Comparison of ENCODE assay signal across 8 cellular contexts in genomic region chr12:47207829-47208248, GRCh38.
A peak's percentile ranks its signal among the peaks of the same experiment; 100 is the strongest.
DNase-seq lines count a peak whose midpoint lies in the region; ATAC-seq and TF ChIP-seq lines count a peak whose summit lies in the region.

No MANE protein-coding gene starts in this region.

- no peaks in the 10 kb centered on the region for H3K9me3 ChIP-seq in T-helper 17 cell (ENCODE audit: control insufficient read depth, low read length, poor library complexity, severe bottlenecking)
- no peaks in the 10 kb centered on the region for H3K9me3 ChIP-seq in neural progenitor cell (ENCODE audit: low read depth)

- H3F3A ChIP-seq in neural progenitor cell (ENCODE audit: low read depth), result no peaks in the 10 kb centered on the region

- H3K27ac ChIP-seq in neural progenitor cell, result no peak overlapping the region

- H3K4me1 Mint-ChIP-seq in activated T-cell treated with anti-CD3 and anti-CD28 coated beads, Interleukin-2, amount 50 U/mL, for 24 hours (ENCODE audit: low read depth), result peaks cover 84% of the 10 kb centered on the region
- H3K4me1 Mint-ChIP-seq in T-helper 17 cell (peaks cover 61% of the 10 kb centered on the region), neural progenitor cell (peaks cover 3% of the 10 kb centered on the region)
- H3K4me1 Mint-ChIP-seq in stimulated activated naive CD8-positive, alpha-beta T cell treated with anti-CD3 and anti-CD28 coated beads, Interleukin-15, amount 100 ng/mL, for 72 hours, result peaks cover 90% of the 10 kb centered on the region

- ATAC-seq in HG03064 (IDR thresholded peaks at IDR 0.05; ENCODE audit: low read depth, unreplicated experiment), result peak; percentile 77
- ATAC-seq in T-helper 17 cell, result peak; percentile 63
- peak; percentile 31 for ATAC-seq in stimulated activated naive CD8-positive, alpha-beta T cell treated with anti-CD3 and anti-CD28 coated beads, Interleukin-15, amount 100 ng/mL, for 72 hours

- no peak for DNase-seq in activated T-cell treated with anti-CD3 and anti-CD28 coated beads, Interleukin-2, amount 50 U/mL, for 24 hours
- no peak for DNase-seq in activated T-cell treated with anti-CD3 and anti-CD28 coated beads, Interleukin-2, amount 50 U/mL, for 48 hours
- DNase-seq in T-helper 17 cell (no peak), NCI-H1048 (lab: John Stamatoyannopoulos, UW) (no peak), iPS-NIHi11 (ENCODE audit: low spot score) (no peak), neural progenitor cell (ENCODE audit: low spot score) (no peak)
- no peak for DNase-seq in stimulated activated naive CD8-positive, alpha-beta T cell treated with anti-CD3 and anti-CD28 coated beads, Interleukin-15, amount 100 ng/mL, for 72 hours

- no peak overlapping the region for H3K9ac ChIP-seq in neural progenitor cell

- H3K4me1 ChIP-seq in neural progenitor cell, result no peaks in the 10 kb centered on the region

- no peak for TF ChIP-seq CTCF in neural progenitor cell (IDR thresholded peaks at IDR 0.05)

- H3K9me3 Mint-ChIP-seq in activated T-cell treated with anti-CD3 and anti-CD28 coated beads, Interleukin-2, amount 50 U/mL, for 24 hours, result no peaks in the 10 kb centered on the region
- no peaks in the 10 kb centered on the region for H3K9me3 Mint-ChIP-seq in stimulated activated naive CD8-positive, alpha-beta T cell treated with anti-CD3 and anti-CD28 coated beads, Interleukin-15, amount 100 ng/mL, for 72 hours
- peaks cover 2% of the 10 kb centered on the region for H3K9me3 Mint-ChIP-seq in neural progenitor cell

- peak overlapping the region; percentile 91 for H3K4me3 Mint-ChIP-seq in activated T-cell treated with anti-CD3 and anti-CD28 coated beads, Interleukin-2, amount 50 U/mL, for 24 hours
- H3K4me3 Mint-ChIP-seq in T-helper 17 cell (peak overlapping the region; percentile 79), neural progenitor cell (no peak overlapping the region)
- peak overlapping the region; percentile 66 to 87 for H3K4me3 Mint-ChIP-seq in stimulated activated naive CD8-positive, alpha-beta T cell treated with anti-CD3 and anti-CD28 coated beads, Interleukin-15, amount 100 ng/mL, for 72 hours

- peak overlapping the region; percentile 98 for H3K27ac Mint-ChIP-seq in activated T-cell treated with anti-CD3 and anti-CD28 coated beads, Interleukin-2, amount 50 U/mL, for 24 hours
- H3K27ac Mint-ChIP-seq in T-helper 17 cell (peak overlapping the region; percentile 100), neural progenitor cell (no peak overlapping the region)
- peak overlapping the region; percentile 81 to 92 for H3K27ac Mint-ChIP-seq in stimulated activated naive CD8-positive, alpha-beta T cell treated with anti-CD3 and anti-CD28 coated beads, Interleukin-15, amount 100 ng/mL, for 72 hours

- no peaks in the 10 kb centered on the region for H3K27me3 Mint-ChIP-seq in activated T-cell treated with anti-CD3 and anti-CD28 coated beads, Interleukin-2, amount 50 U/mL, for 24 hours
- no peaks in the 10 kb centered on the region for H3K27me3 Mint-ChIP-seq in T-helper 17 cell
- no peaks in the 10 kb centered on the region for H3K27me3 Mint-ChIP-seq in stimulated activated naive CD8-positive, alpha-beta T cell treated with anti-CD3 and anti-CD28 coated beads, Interleukin-15, amount 100 ng/mL, for 72 hours
- no peaks in the 10 kb centered on the region for H3K27me3 Mint-ChIP-seq in neural progenitor cell (ENCODE audit: insufficient read depth, low read depth)

- H3K27me3 ChIP-seq in neural progenitor cell, result no peaks in the 10 kb centered on the region

- no peaks in the 10 kb centered on the region for H4K20me1 ChIP-seq in neural progenitor cell (ENCODE audit: low read depth)

- H3K36me3 Mint-ChIP-seq in activated T-cell treated with anti-CD3 and anti-CD28 coated beads, Interleukin-2, amount 50 U/mL, for 24 hours (ENCODE audit: low read depth), result peaks cover 90% of the 10 kb centered on the region
- peaks cover 12% of the 10 kb centered on the region for H3K36me3 Mint-ChIP-seq in T-helper 17 cell (ENCODE audit: low read depth)
- H3K36me3 Mint-ChIP-seq in neural progenitor cell, result no peaks in the 10 kb centered on the region

- H3K4me2 ChIP-seq in neural progenitor cell, result no peak overlapping the region

- no peak overlapping the region for H3K4me3 ChIP-seq in neural progenitor cell

- H3K79me2 ChIP-seq in neural progenitor cell (ENCODE audit: low read depth), result no peaks in the 10 kb centered on the region

- no peak overlapping the region for H2AFZ ChIP-seq in neural progenitor cell (replicated peaks)

- H3K36me3 ChIP-seq in neural progenitor cell, result no peaks in the 10 kb centered on the region
